Comparison of ENCODE assay signal across 1 cellular context in the genomic region with DNA sequence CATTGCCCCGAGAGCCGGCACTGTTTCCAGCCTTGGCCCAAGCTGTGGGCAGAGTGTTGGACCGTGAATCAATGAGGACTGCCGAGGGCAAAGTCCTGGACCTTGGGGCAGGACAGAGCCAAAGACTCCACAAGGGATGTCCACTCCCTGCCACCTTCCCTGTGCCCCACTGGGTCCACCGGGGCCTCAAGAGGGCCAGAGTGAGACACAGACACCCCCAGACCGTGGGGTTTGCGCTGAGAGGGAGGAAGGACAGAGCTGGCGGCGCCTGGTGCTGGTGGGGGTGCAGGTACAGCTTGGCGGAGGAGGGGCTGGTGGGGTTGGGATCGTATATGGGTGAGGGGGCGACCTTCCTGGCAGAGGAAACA.
TF ChIP-seq lines count a peak whose summit lies in the region.

No MANE protein-coding gene starts in this region.

TF ChIP-seq in IMR-90, 13 proteins besides CTCF, POLR2A, EP300 and RAD21 (continued from another document):
- TF ChIP-seq MXI1 (IDR thresholded peaks at IDR 0.05; ENCODE audit: borderline replicate concordance, low read depth, low read length), result no peak
- no peak for TF ChIP-seq SMC3 (IDR thresholded peaks at IDR 0.05; ENCODE audit: low read depth, low read length)
- TF ChIP-seq NFE2L2 (IDR thresholded peaks at IDR 0.05; ENCODE audit: low read depth, low read length), result no peak
- TF ChIP-seq MAZ (IDR thresholded peaks at IDR 0.05; ENCODE audit: borderline replicate concordance, low read depth, low read length), result no peak
- no peak for TF ChIP-seq CEBPB (IDR thresholded peaks at IDR 0.05; ENCODE audit: low read depth, low read length)
- no peak for TF ChIP-seq RCOR1 (IDR thresholded peaks at IDR 0.05; ENCODE audit: insufficient replicate concordance, low read length)
- no peak for TF ChIP-seq FOS (IDR thresholded peaks at IDR 0.05; ENCODE audit: low read depth, low read length)
- no peak for TF ChIP-seq BHLHE40 (IDR thresholded peaks at IDR 0.05; ENCODE audit: low read depth, low read length)
- TF ChIP-seq, protein P1, sequence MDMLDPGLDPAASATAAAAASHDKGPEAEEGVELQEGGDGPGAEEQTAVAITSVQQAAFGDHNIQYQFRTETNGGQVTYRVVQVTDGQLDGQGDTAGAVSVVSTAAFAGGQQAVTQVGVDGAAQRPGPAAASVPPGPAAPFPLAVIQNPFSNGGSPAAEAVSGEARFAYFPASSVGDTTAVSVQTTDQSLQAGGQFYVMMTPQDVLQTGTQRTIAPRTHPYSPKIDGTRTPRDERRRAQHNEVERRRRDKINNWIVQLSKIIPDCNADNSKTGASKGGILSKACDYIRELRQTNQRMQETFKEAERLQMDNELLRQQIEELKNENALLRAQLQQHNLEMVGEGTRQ (IDR thresholded peaks at IDR 0.05; ENCODE audit: low read depth, low read length), result no peak
- no peak for TF ChIP-seq MAFK (IDR thresholded peaks at IDR 0.05; ENCODE audit: low read depth, low read length)
- no peak for TF ChIP-seq CHD1 (IDR thresholded peaks at IDR 0.05; ENCODE audit: low read depth, low read length)
